11 cellular contexts compared by ENCODE assay signal in the genomic region with DNA sequence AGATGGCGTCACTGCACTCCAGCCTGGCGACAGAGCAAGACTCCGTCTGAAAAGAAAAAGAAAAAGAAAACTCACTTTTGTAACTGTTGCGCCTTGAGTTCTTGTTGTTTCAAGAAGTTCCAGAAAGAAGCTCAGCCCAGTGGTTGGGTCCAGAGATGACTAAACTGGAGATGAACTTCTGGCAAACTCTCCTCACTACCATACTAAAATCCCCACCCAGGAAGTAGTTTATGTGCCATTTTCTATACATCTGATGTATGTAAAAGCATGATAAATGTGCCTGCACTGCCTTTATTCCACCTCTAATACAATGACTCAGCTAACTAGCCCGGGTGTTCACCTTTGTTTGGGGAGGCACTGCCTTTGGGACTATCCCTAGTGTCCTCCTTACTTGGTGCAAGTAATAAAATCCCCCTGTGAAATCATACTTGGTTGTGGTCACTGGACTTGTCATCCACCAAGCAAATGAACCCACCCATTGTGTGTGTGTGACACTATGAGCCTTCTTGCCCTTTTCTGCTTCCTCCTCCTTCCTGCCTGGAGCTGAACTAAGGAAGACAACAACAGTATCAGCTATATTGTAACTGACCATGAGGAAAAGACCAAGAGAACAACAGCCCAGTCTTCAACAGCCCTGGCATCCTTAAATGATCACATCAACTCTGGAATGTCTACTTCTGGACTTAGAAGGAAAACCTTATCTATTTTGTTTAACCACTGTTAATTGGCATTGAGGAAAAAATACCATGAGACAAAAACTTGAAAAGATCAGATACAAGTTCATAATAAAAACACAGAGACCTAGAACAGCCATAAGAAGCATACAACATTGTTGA. TPM values are rescaled to one million over a fixed set of nuclear protein-coding genes. Genes with fewer than 3 reads are reported as not detected.
DNase-seq lines count a peak whose midpoint lies in the region; ATAC-seq lines count a peak whose summit lies in the region.
"Had no signal": no experiment of that assay in that cellular context is flagged by ENCODE, and none has a peak within 500 bp of the region (broad histone marks: within the 10 kb centered on the region; RNA-seq: fewer than 3 reads in every experiment).

No MANE protein-coding gene starts in this region.

- ATAC-seq in GM18907 (IDR thresholded peaks at IDR 0.05; ENCODE audit: unreplicated experiment) (peak; percentile 66), HG02884 (IDR thresholded peaks at IDR 0.05; ENCODE audit: unreplicated experiment) (peak; percentile 62)
- ATAC-seq: body of pancreas, GM23338 had no signal

- DNase-seq in astrocyte of the hippocampus (ENCODE audit: low read depth, low spot score) (peak; percentile 25), pulmonary artery endothelial cell (ENCODE audit: low read depth, low spot score) (peak; percentile 77), COLO668 (lab: John Stamatoyannopoulos, UW; ENCODE audit: unreplicated experiment) (no peak), nucleus accumbens (lab: John Stamatoyannopoulos, UW) (no peak), occipital lobe (lab: John Stamatoyannopoulos, UW) (no peak)
- DNase-seq: activated B cell treated with CpG ODN at 0.5 μM for 24 hours, body of pancreas, hypothalamus had no signal

RNA-seq across cellular contexts. Expression of gene JMJD1C, which starts 33.6 kb away (rescaled TPM):
- total RNA-seq in pulmonary artery endothelial cell (118 and 122 TPM in 2 replicates), occipital lobe (355 TPM)

Comparison
In these comparisons a context has a peak if more than half of its experiments do, and no peak if none do; other contexts are left out.
1. DNase-seq: peak in astrocyte of the hippocampus (single experiment) and pulmonary artery endothelial cell (single experiment); none in COLO668 (single experiment), nucleus accumbens (0 of 56) and occipital lobe (single experiment).